1 cellular context compared by ENCODE assay signal in genomic region chr5:97547999-97548797, GRCh38.
TF ChIP-seq lines count a peak whose summit lies in the region.

No MANE protein-coding gene starts in this region.

TF ChIP-seq in GM12878, 131 proteins besides CTCF, POLR2A, EP300 and RAD21 (continued from another document and continues in another):
- TF ChIP-seq NR2C2 (IDR thresholded peaks at IDR 0.05; ENCODE audit: borderline replicate concordance, control insufficient read depth, insufficient read length, low read depth) (no peak), NR2F1 (conservative IDR thresholded peaks at IDR 0.05) (peak; percentile 77), RUNX3 (IDR thresholded peaks at IDR 0.05; ENCODE audit: low read length) (peak; percentile 95), SMAD5 (IDR thresholded peaks at IDR 0.05; ENCODE audit: low read depth) (no peak), BHLHE40 (IDR thresholded peaks at IDR 0.05; ENCODE audit: borderline replicate concordance in 1 of 2, low read depth in 2 of 2, low read length in 1 of 2) (no peak; a peak in 1 of 4 replicates), FOXM1 (IDR thresholded peaks at IDR 0.05; ENCODE audit: low read depth, low read length) (peak; percentile 76; the same call in 1 of the 2 replicates), CUX1 (IDR thresholded peaks at IDR 0.05; ENCODE audit: insufficient replicate concordance, low read depth, low read length) (no peak), CHD2 (IDR thresholded peaks at IDR 0.05; ENCODE audit: borderline replicate concordance, low read depth, low read length) (no peak), ZNF592 (IDR thresholded peaks at IDR 0.05) (no peak), FOS (IDR thresholded peaks at IDR 0.05; ENCODE audit: borderline replicate concordance, extremely low read depth, insufficient read length) (no peak), KLF5 (IDR thresholded peaks at IDR 0.05; ENCODE audit: partially characterized antibody) (no peak), PRDM15 (CRISPR knock-in tag; IDR thresholded peaks at IDR 0.05) (no peak), BCL3 (IDR thresholded peaks at IDR 0.05; ENCODE audit: borderline replicate concordance, insufficient read depth, low read depth, low read length, poor library complexity, severe bottlenecking) (no peak), DPF2 (IDR thresholded peaks at IDR 0.05) (peak; percentile 90), RCOR1 (conservative IDR thresholded peaks at IDR 0.05; ENCODE audit: low read depth, low read length) (no peak), IRF5 (IDR thresholded peaks at IDR 0.05; ENCODE audit: borderline replicate concordance) (no peak), MTA3 (IDR thresholded peaks at IDR 0.05; ENCODE audit: borderline replicate concordance, low read length) (0 out of 2 replicates have a peak, but pooled peaks have one; percentile 50), IRF3 (IDR thresholded peaks at IDR 0.05) (no peak), PBX3 (IDR thresholded peaks at IDR 0.05; ENCODE audit: insufficient replicate concordance, low read depth, low read length) (no peak), RELB (IDR thresholded peaks at IDR 0.05; ENCODE audit: low read depth) (0 out of 2 replicates have a peak, but pooled peaks have one; percentile 35), ZBTB40 (IDR thresholded peaks at IDR 0.05; ENCODE audit: borderline replicate concordance) (no peak), YBX1 (IDR thresholded peaks at IDR 0.05) (no peak), RFX5 (IDR thresholded peaks at IDR 0.05; ENCODE audit: low read depth, low read length) (no peak), USF2 (IDR thresholded peaks at IDR 0.05; ENCODE audit: borderline replicate concordance, low read depth, low read length) (no peak), ZNF207 (IDR thresholded peaks at IDR 0.05; ENCODE audit: borderline replicate concordance) (no peak)
